ENCODE assay signal across 1 cellular context in genomic region chr6:43396408-43397149, GRCh38.
TF ChIP-seq lines count a peak whose summit lies in the region.

No MANE protein-coding gene starts in this region.

TF ChIP-seq in K562, 482 proteins besides CTCF, POLR2A, EP300 and RAD21 (continued from another document):
- TF ChIP-seq ATF3 (IDR thresholded peaks at IDR 0.05) (peak; percentile 48; the same call in 1 of the 2 replicates), ATF3 (CRISPR knock-in tag; conservative IDR thresholded peaks at IDR 0.05) (no peak), CEBPG (CRISPR knock-in tag; IDR thresholded peaks at IDR 0.05) (peak; percentile 37; the same call in 1 of the 2 replicates), CEBPG (tag; conservative IDR thresholded peaks at IDR 0.05 in 1 of 2, IDR thresholded peaks at IDR 0.05 in 1 of 2) (peak; percentile 46 to 62; a peak in 3 of 4 replicates)
